ENCODE assay signal across 12 cellular contexts in the genomic region with DNA sequence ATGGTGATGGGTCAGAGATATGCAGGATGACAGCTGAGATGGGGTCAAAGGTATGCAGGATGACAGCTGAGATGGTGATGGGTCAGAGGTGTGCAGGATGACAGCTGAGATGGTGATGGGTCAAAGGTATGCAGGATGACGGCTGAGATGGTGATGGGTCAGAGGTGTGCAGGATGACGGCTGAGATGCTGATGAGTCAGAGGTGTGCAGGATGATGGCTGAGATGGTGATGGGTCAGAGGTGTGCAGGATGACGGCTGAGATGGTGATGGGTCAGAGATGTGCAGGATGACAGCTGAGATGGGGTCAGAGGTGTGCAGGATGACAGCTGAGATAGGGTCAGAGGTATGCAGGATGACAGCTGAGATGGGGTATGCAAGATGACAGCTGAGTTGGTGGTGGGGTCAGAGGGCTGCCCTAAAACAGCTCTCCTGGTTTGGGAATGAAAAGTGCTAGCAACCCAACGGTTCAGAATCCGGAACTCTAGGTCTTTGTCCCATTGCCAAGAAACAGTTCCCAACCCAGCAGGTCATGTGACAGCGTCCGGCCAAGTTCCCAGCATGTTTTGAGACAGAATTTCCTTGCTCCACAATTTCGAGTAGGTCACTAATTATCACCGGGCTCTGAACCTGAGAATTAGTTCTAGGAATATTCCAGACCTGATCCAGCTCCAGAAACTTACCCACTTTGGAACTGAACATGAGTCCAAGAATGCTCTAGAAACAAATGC. TPM values are rescaled to one million over a fixed set of nuclear protein-coding genes. Genes with fewer than 3 reads are reported as not detected.
DNase-seq lines count a peak whose midpoint lies in the region; ATAC-seq and TF ChIP-seq lines count a peak whose summit lies in the region.
"Had no signal": no experiment of that assay in that cellular context is flagged by ENCODE, and none has a peak within 500 bp of the region (broad histone marks: within the 10 kb centered on the region; RNA-seq: fewer than 3 reads in every experiment).

No MANE protein-coding gene starts in this region.

- no peak for TF ChIP-seq EP300 in upper lobe of left lung (IDR thresholded peaks at IDR 0.05)

- H3K27ac ChIP-seq in naive thymus-derived CD4-positive, alpha-beta T cell (ENCODE audit: low read depth, low read length), result no peak overlapping the region
- H3K27ac ChIP-seq in upper lobe of left lung, result peak overlapping the region in 3 of 4 donors; percentile 15 to 98 (median 96)
- H3K27ac ChIP-seq: suprapubic skin had no signal

- POLR2A ChIA-PET in naive thymus-derived CD4-positive, alpha-beta T cell (lab: Charles Lee), result interaction anchor here (1.1 to 1.2 kb wide), 2 partner anchors 36 to 668 kb away, joined by 3 to 4 read pairs; a partner anchor contains a TSS

- TF ChIP-seq POLR2A in upper lobe of left lung (IDR thresholded peaks at IDR 0.05), result no peak

- intact Hi-C loops in naive thymus-derived CD4-positive, alpha-beta T cell (cut with micrococcal nuclease), result no loop called here

- CTCF ChIA-PET in naive thymus-derived CD4-positive, alpha-beta T cell (lab: Charles Lee), result interaction anchor here (0.7 to 1.2 kb wide), 2 partner anchors 10 to 14 kb away, joined by 3 to 5 read pairs; no protein-coding TSS in a partner anchor

- no peaks in the 10 kb centered on the region for H3K9me3 ChIP-seq in naive thymus-derived CD4-positive, alpha-beta T cell (ENCODE audit: control insufficient read depth in 2 of 3, low read length in 3 of 3)
- H3K9me3 ChIP-seq in upper lobe of left lung, result no peaks in the 10 kb centered on the region
- H3K9me3 ChIP-seq: suprapubic skin had no signal

- no peak for TF ChIP-seq CTCF in upper lobe of left lung (IDR thresholded peaks at IDR 0.05)

- H3K4me3 Mint-ChIP-seq in activated T-cell treated with anti-CD3 and anti-CD28 coated beads, Interleukin-2, amount 50 U/mL, for 4 hours, result peak overlapping the region; percentile 35
- peak overlapping the region in 1 of 2 donors; percentile 41 for H3K4me3 Mint-ChIP-seq in effector memory CD8-positive, alpha-beta T cell
- peak overlapping the region in 6 of 10 donors; percentile 16 to 60 (median 23) for H3K4me3 Mint-ChIP-seq in naive thymus-derived CD4-positive, alpha-beta T cell

- H3K36me3 Mint-ChIP-seq in activated T-cell treated with anti-CD3 and anti-CD28 coated beads, Interleukin-2, amount 50 U/mL, for 4 hours (ENCODE audit: insufficient read depth), result peaks cover 16% of the 10 kb centered on the region
- peaks cover 27% of the 10 kb centered on the region for H3K36me3 Mint-ChIP-seq in effector memory CD8-positive, alpha-beta T cell (ENCODE audit: insufficient read depth)
- H3K36me3 Mint-ChIP-seq in naive thymus-derived CD4-positive, alpha-beta T cell, result peaks cover 0 to 20% (median 15%) of the 10 kb centered on the region in 5 donors

- peaks cover 0 to 52% (median 7%) of the 10 kb centered on the region in 3 experiments for H3K36me3 ChIP-seq in naive thymus-derived CD4-positive, alpha-beta T cell (ENCODE audit: control insufficient read depth in 2 of 3, insufficient read depth in 3 of 3, low read length in 3 of 3)
- peaks cover 5 to 62% (median 52%) of the 10 kb centered on the region in 4 donors for H3K36me3 ChIP-seq in upper lobe of left lung

- H3K27me3 Mint-ChIP-seq in activated T-cell treated with anti-CD3 and anti-CD28 coated beads, Interleukin-2, amount 50 U/mL, for 4 hours (ENCODE audit: low read depth), result no peaks in the 10 kb centered on the region
- H3K27me3 Mint-ChIP-seq in effector memory CD8-positive, alpha-beta T cell, result no peaks in the 10 kb centered on the region
- H3K27me3 Mint-ChIP-seq in naive thymus-derived CD4-positive, alpha-beta T cell, result no peaks in the 10 kb centered on the region
- H3K27me3 Mint-ChIP-seq: central memory CD8-positive, alpha-beta T cell had no signal

- H3K27me3 ChIP-seq in naive thymus-derived CD4-positive, alpha-beta T cell (ENCODE audit: control insufficient read depth in 2 of 2, insufficient read depth in 2 of 2, low read length in 2 of 2), result no peaks in the 10 kb centered on the region
- H3K27me3 ChIP-seq in upper lobe of left lung, result no peaks in the 10 kb centered on the region
- H3K27me3 ChIP-seq: suprapubic skin had no signal

- H3K9me3 Mint-ChIP-seq in activated T-cell treated with anti-CD3 and anti-CD28 coated beads, Interleukin-2, amount 50 U/mL, for 4 hours, result no peaks in the 10 kb centered on the region
- no peaks in the 10 kb centered on the region for H3K9me3 Mint-ChIP-seq in effector memory CD8-positive, alpha-beta T cell
- no peaks in the 10 kb centered on the region for H3K9me3 Mint-ChIP-seq in naive thymus-derived CD4-positive, alpha-beta T cell
- H3K9me3 Mint-ChIP-seq: central memory CD8-positive, alpha-beta T cell had no signal

- DNase-seq in activated T-cell treated with anti-CD3 and anti-CD28 coated beads, Interleukin-2, amount 50 U/mL, for 4 hours, result no peak
- no peak for DNase-seq in activated T-cell treated with anti-CD3 and anti-CD28 coated beads, Interleukin-2, amount 50 U/mL, for 1 hour
- no peak for DNase-seq in effector memory CD8-positive, alpha-beta T cell
- DNase-seq in naive thymus-derived CD4-positive, alpha-beta T cell, result no peak
- DNase-seq in upper lobe of left lung, result peak in 1 of 2 donors; percentile 43
- no peak for DNase-seq in effector CD4-positive, alpha-beta T cell
- DNase-seq in foreskin melanocyte, result no peak
- DNase-seq: activated CD4-positive, alpha-beta T cell treated with anti-CD3 and anti-CD28 coated beads, Interleukin-2, amount 50 U/mL, for 1 hour had no signal

- 60 to 63% methylated on average over 5 to 9 of the region's 9 CpGs for WGBS in upper lobe of left lung, 2 donors

- H3K4me1 ChIP-seq in naive thymus-derived CD4-positive, alpha-beta T cell (ENCODE audit: control insufficient read depth in 2 of 2, insufficient read depth in 2 of 2, low read length in 2 of 2), result peaks cover 8 to 19% of the 10 kb centered on the region in 2 donors
- H3K4me1 ChIP-seq in upper lobe of left lung, result peaks cover 37 to 45% (median 41%) of the 10 kb centered on the region in 4 donors

- H3K4me3 ChIP-seq in naive thymus-derived CD4-positive, alpha-beta T cell (ENCODE audit: low read length), result no peak overlapping the region
- H3K4me3 ChIP-seq in upper lobe of left lung, result no peak overlapping the region
- H3K4me3 ChIP-seq: suprapubic skin had no signal

- peaks cover 32% of the 10 kb centered on the region for H3K4me1 Mint-ChIP-seq in activated T-cell treated with anti-CD3 and anti-CD28 coated beads, Interleukin-2, amount 50 U/mL, for 4 hours (ENCODE audit: low read depth)
- peaks cover 19 to 25% of the 10 kb centered on the region in 2 donors for H3K4me1 Mint-ChIP-seq in effector memory CD8-positive, alpha-beta T cell (ENCODE audit: low read depth in 2 of 2)
- peaks cover 8 to 40% (median 32%) of the 10 kb centered on the region in 7 donors for H3K4me1 Mint-ChIP-seq in naive thymus-derived CD4-positive, alpha-beta T cell

- ATAC-seq in activated T-cell treated with anti-CD3 and anti-CD28 coated beads, Interleukin-2, amount 50 U/mL, for 4 hours, result no peak
- no peak for ATAC-seq in effector memory CD8-positive, alpha-beta T cell (replicated peaks)
- no peak for ATAC-seq in naive thymus-derived CD4-positive, alpha-beta T cell
- ATAC-seq in upper lobe of left lung (ENCODE audit: low FRiP score in 2 of 2), result no peak
- ATAC-seq in HG03378 (IDR thresholded peaks at IDR 0.05; ENCODE audit: unreplicated experiment), result no peak

- H3K27ac Mint-ChIP-seq in effector memory CD8-positive, alpha-beta T cell, result peak overlapping the region; percentile 42 to 47
- H3K27ac Mint-ChIP-seq in naive thymus-derived CD4-positive, alpha-beta T cell, result peak overlapping the region; percentile 5 to 75 (median 54)

RNA-seq across cellular contexts. Expression of a gene that starts 3.3 kb away (rescaled TPM):
- 10 to 100 TPM; 57.7 to 68.0 (median 62.5) TPM for total RNA-seq in activated T-cell treated with anti-CD3 and anti-CD28 coated beads, Interleukin-2, amount 50 U/mL, for 4 hours
- 100 to 1,000 TPM in 3 of 5 experiments, 10 to 100 TPM in 2; 67.5 to 116 (median 101) TPM for total RNA-seq in naive thymus-derived CD4-positive, alpha-beta T cell
- 100 to 1,000 TPM; 340 to 400 TPM for polyA plus RNA-seq in naive thymus-derived CD4-positive, alpha-beta T cell
- 100 to 1,000 TPM; 194 to 455 (median 325) TPM for total RNA-seq in upper lobe of left lung

RNA-seq across cellular contexts. Expression of a gene that starts 22.6 kb away (rescaled TPM):
- not detected for total RNA-seq in activated T-cell treated with anti-CD3 and anti-CD28 coated beads, Interleukin-2, amount 50 U/mL, for 4 hours
- total RNA-seq in naive thymus-derived CD4-positive, alpha-beta T cell, result not detected
- not detected for polyA plus RNA-seq in naive thymus-derived CD4-positive, alpha-beta T cell
- total RNA-seq in upper lobe of left lung, result not detected
- total RNA-seq: A673, suprapubic skin had no signal

RNA-seq across cellular contexts. Expression of a gene that starts 36.4 kb away (rescaled TPM):
- 100 to 1,000 TPM; 260 to 295 (median 277) TPM for total RNA-seq in activated T-cell treated with anti-CD3 and anti-CD28 coated beads, Interleukin-2, amount 50 U/mL, for 4 hours
- 1,000 to 10,000 TPM in 2 of 5 experiments, 100 to 1,000 TPM in 3; 316 to 1,143 (median 992) TPM for total RNA-seq in naive thymus-derived CD4-positive, alpha-beta T cell
- 100 to 1,000 TPM; 362 to 426 TPM for polyA plus RNA-seq in naive thymus-derived CD4-positive, alpha-beta T cell
- 100 to 1,000 TPM; 261 to 432 (median 282) TPM for total RNA-seq in upper lobe of left lung

RNA-seq across cellular contexts. Expression of a gene that starts 40.0 kb away (rescaled TPM):
- total RNA-seq in activated T-cell treated with anti-CD3 and anti-CD28 coated beads, Interleukin-2, amount 50 U/mL, for 4 hours, result not detected
- total RNA-seq in naive thymus-derived CD4-positive, alpha-beta T cell, result not detected
- polyA plus RNA-seq in naive thymus-derived CD4-positive, alpha-beta T cell, result not detected
- total RNA-seq in upper lobe of left lung, result not detected
- total RNA-seq: A673, suprapubic skin had no signal
